ENCODE assay signal across 31 cellular contexts in the genomic region with DNA sequence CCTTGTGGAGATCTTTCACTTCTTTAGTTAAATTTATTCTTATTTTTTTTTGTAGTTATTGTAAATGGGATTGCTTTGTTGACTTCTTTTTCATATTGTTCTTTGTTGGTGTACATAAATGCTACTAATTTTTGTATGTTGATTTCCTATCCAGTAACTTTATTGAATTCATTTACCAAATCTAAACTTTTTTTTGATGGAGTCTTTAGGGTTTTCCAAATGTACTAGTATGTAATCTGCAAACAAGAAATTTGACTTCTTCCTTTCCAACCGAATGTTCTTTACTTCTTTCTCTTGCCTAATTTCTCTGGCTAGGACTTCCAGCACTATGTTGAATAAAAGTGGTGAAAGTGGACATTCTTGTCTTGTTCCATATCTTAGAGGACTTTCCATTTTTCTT. TPM values are rescaled to one million over a fixed set of nuclear protein-coding genes. Genes with fewer than 3 reads are reported as not detected.
"Had no signal": no experiment of that assay in that cellular context is flagged by ENCODE, and none has a peak within 500 bp of the region (broad histone marks: within the 10 kb centered on the region; RNA-seq: fewer than 3 reads in every experiment).

No MANE protein-coding gene starts in this region.

- DNase-seq: stimulated activated CD4-positive, alpha-beta T cell treated with anti-CD3 and anti-CD28 coated beads, Interleukin-2, amount 100 ng/mL, for 24 hours; stimulated activated CD4-positive, alpha-beta T cell treated with anti-CD3 and anti-CD28 coated beads, Interleukin-2, amount 100 ng/mL, for 48 hours; stimulated activated CD4-positive, alpha-beta T cell treated with anti-CD3 and anti-CD28 coated beads, Interleukin-4, amount 100 ng/mL, for 1 hour; stimulated activated CD4-positive, alpha-beta T cell treated with anti-CD3 and anti-CD28 coated beads, Interleukin-4, amount 100 ng/mL, for 24 hours; stimulated activated CD4-positive, alpha-beta T cell treated with anti-CD3 and anti-CD28 coated beads, Interleukin-4, amount 100 ng/mL, for 4 hours; stimulated activated CD8-positive, alpha-beta memory T cell treated with anti-CD3 and anti-CD28 coated beads, Interleukin-4, amount 100 ng/mL, for 48 hours; stimulated activated naive B cell treated with anti-CD40 and anti-IgM and Interleukin-4, amounts not matched to agents 10 μg/mL and 1 μg/mL and 100 μg/mL, for 72 hours; stimulated activated naive CD4-positive, alpha-beta T cell; stimulated activated naive CD4-positive, alpha-beta T cell treated with Interleukin-2 at 50 U/mL for 16 hours; stimulated activated naive CD8-positive, alpha-beta T cell treated with anti-CD3 and anti-CD28 coated beads, Interleukin-15, Interleukin-2, amounts not matched to agents 100 U/mL and 50 U/mL, for 24 hours; stomach; substantia nigra; testis; thyroid gland; tibial artery; transverse colon; trophoblast cell; upper lobe of left lung; upper lobe of right lung; uterus had no signal

- H3K4me1 ChIP-seq: stomach, suprapubic skin, testis, thyroid gland, tibial artery, tibial nerve, transverse colon, upper lobe of left lung, upper lobe of right lung, uterus, vagina had no signal

- H3K9me3 Mint-ChIP-seq: stimulated activated effector memory CD8-positive, alpha-beta T cell treated with anti-CD3 and anti-CD28 coated beads, Interleukin-12 subunit alpha, Interleukin-12 subunit beta, amount 100 ng/mL, for 72 hours; stimulated activated naive CD8-positive, alpha-beta T cell treated with anti-CD3 and anti-CD28 coated beads, Interleukin-15, Interleukin-2, amounts not matched to agents 100 ng/mL and 50 ng/mL, for 24 hours had no signal

- ATAC-seq: stimulated activated effector memory CD8-positive, alpha-beta T cell treated with anti-CD3 and anti-CD28 coated beads, Interleukin-12 subunit alpha, Interleukin-12 subunit beta, amount 100 ng/mL, for 72 hours; stimulated activated memory B cell treated with anti-CD40 and anti-IgM and Interleukin-4, amounts not matched to agents 10 μg/mL and 1 μg/mL and 100 μg/mL, for 72 hours; stimulated activated naive B cell treated with anti-CD40 and anti-IgM and Interleukin-4, amounts not matched to agents 10 μg/mL and 1 μg/mL and 100 μg/mL, for 72 hours; stimulated activated naive CD8-positive, alpha-beta T cell treated with anti-CD3 and anti-CD28 coated beads, Interleukin-15, Interleukin-2, amounts not matched to agents 100 U/mL and 50 U/mL, for 24 hours; upper lobe of right lung had no signal

- H3K27ac ChIP-seq: stomach, suprapubic skin, testis, thoracic aorta, thyroid gland, tibial artery, tibial nerve, transverse colon, upper lobe of left lung, upper lobe of right lung, uterus, vagina had no signal

- H3K4me1 Mint-ChIP-seq: stimulated activated effector memory CD8-positive, alpha-beta T cell treated with anti-CD3 and anti-CD28 coated beads, Interleukin-12 subunit alpha, Interleukin-12 subunit beta, amount 100 ng/mL, for 72 hours; stimulated activated memory B cell treated with anti-CD40 and anti-IgM and Interleukin-4, amounts not matched to agents 10 μg/mL and 1 μg/mL and 100 μg/mL, for 72 hours had no signal

- H3K9me3 ChIP-seq: suprapubic skin, testis, thoracic aorta, thyroid gland, upper lobe of left lung, upper lobe of right lung, uterus, vagina had no signal

- H3K4me3 Mint-ChIP-seq: stimulated activated effector memory CD8-positive, alpha-beta T cell treated with anti-CD3 and anti-CD28 coated beads, Interleukin-12 subunit alpha, Interleukin-12 subunit beta, amount 100 ng/mL, for 72 hours; stimulated activated memory B cell treated with anti-CD40 and anti-IgM and Interleukin-4, amounts not matched to agents 10 μg/mL and 1 μg/mL and 100 μg/mL, for 72 hours; stimulated activated naive B cell treated with anti-CD40 and anti-IgM and Interleukin-4, amounts not matched to agents 10 μg/mL and 1 μg/mL and 100 μg/mL, for 72 hours; stimulated activated naive CD8-positive, alpha-beta T cell treated with anti-CD3 and anti-CD28 coated beads, Interleukin-15, Interleukin-2, amounts not matched to agents 100 ng/mL and 50 ng/mL, for 24 hours; type B pancreatic cell had no signal

- H3K4me3 ChIP-seq: stomach, suprapubic skin, testis, thoracic aorta, thyroid gland, tibial artery, tibial nerve, transverse colon, upper lobe of left lung, upper lobe of right lung, uterus, vagina had no signal

- H3K36me3 Mint-ChIP-seq: stimulated activated effector memory CD8-positive, alpha-beta T cell treated with anti-CD3 and anti-CD28 coated beads, Interleukin-12 subunit alpha, Interleukin-12 subunit beta, amount 100 ng/mL, for 72 hours; type B pancreatic cell had no signal

- H3K27ac Mint-ChIP-seq: stimulated activated effector memory CD8-positive, alpha-beta T cell treated with anti-CD3 and anti-CD28 coated beads, Interleukin-12 subunit alpha, Interleukin-12 subunit beta, amount 100 ng/mL, for 72 hours; stimulated activated memory B cell treated with anti-CD40 and anti-IgM and Interleukin-4, amounts not matched to agents 10 μg/mL and 1 μg/mL and 100 μg/mL, for 72 hours; stimulated activated naive B cell treated with anti-CD40 and anti-IgM and Interleukin-4, amounts not matched to agents 10 μg/mL and 1 μg/mL and 100 μg/mL, for 72 hours; stimulated activated naive CD8-positive, alpha-beta T cell treated with anti-CD3 and anti-CD28 coated beads, Interleukin-15, Interleukin-2, amounts not matched to agents 100 ng/mL and 50 ng/mL, for 24 hours; type B pancreatic cell had no signal

RNA-seq across cellular contexts. Expression of a gene that starts 41.8 kb away (rescaled TPM):
- total RNA-seq: stomach, suprapubic skin, temporal lobe, thoracic aorta, thyroid gland, tibial nerve, transverse colon, upper lobe of left lung, upper lobe of right lung, ureter, urinary bladder, uterus, vagina had no signal
- polyA plus RNA-seq: urinary bladder had no signal
